ENCODE assay signal across 9 cellular contexts in genomic region chr5:124162782-124163532, GRCh38.
DNase-seq lines count a peak whose midpoint lies in the region; ATAC-seq and TF ChIP-seq lines count a peak whose summit lies in the region.
"Had no signal": no experiment of that assay in that cellular context is flagged by ENCODE, and none has a peak within 500 bp of the region (broad histone marks: within the 10 kb centered on the region; RNA-seq: fewer than 3 reads in every experiment).

No MANE protein-coding gene starts in this region.

- no peak for TF ChIP-seq CTCF in vagina (IDR thresholded peaks at IDR 0.05)

- DNase-seq in NCI-H774 (lab: John Stamatoyannopoulos, UW) (peak; percentile 61), pons (ENCODE audit: low spot score) (peak; percentile 93), RPMI8226 (no peak), SKM-1 treated with dmso at 0.1 percent for 144 hours (lab: John Stamatoyannopoulos, UW; ENCODE audit: unreplicated experiment) (no peak), vagina (ENCODE audit: extremely low spot score in 2 of 2) (no peak), dedifferentiated amniotic fluid mesenchymal stem cell (ENCODE audit: extremely low spot score) (no peak)
- DNase-seq: mesendoderm had no signal

- H3K4me1 ChIP-seq in endocrine pancreas (ENCODE audit: control insufficient read depth, insufficient read depth, low read length) (peaks cover 7% of the 10 kb centered on the region), vagina (no peaks in the 10 kb centered on the region)

- H3K9me3 ChIP-seq in endocrine pancreas (ENCODE audit: control insufficient read depth, low read length) (no peaks in the 10 kb centered on the region), vagina (no peaks in the 10 kb centered on the region)

- no peaks in the 10 kb centered on the region for H3K36me3 ChIP-seq in endocrine pancreas (ENCODE audit: control insufficient read depth, insufficient read depth, low read length)
- no peaks in the 10 kb centered on the region for H3K36me3 ChIP-seq in vagina

- intact Hi-C loops in vagina (cut with DNase I): no loop called here

- no peak for TF ChIP-seq POLR2A in vagina (IDR thresholded peaks at IDR 0.05)

- H3K9ac ChIP-seq in endocrine pancreas (ENCODE audit: control insufficient read depth, insufficient read depth, low read length): no peak overlapping the region

- H3K27ac ChIP-seq in vagina: no peak overlapping the region

- peak overlapping the region; percentile 59 for H3K4me3 ChIP-seq in endocrine pancreas (ENCODE audit: control insufficient read depth, insufficient read depth, low read length)
- H3K4me3 ChIP-seq in vagina: no peak overlapping the region

- ATAC-seq in GM19351 (IDR thresholded peaks at IDR 0.05; ENCODE audit: unreplicated experiment): peak; percentile 61

- no peaks in the 10 kb centered on the region for H3K27me3 ChIP-seq in endocrine pancreas (ENCODE audit: control insufficient read depth, insufficient read depth, low read length)
- H3K27me3 ChIP-seq in vagina: no peaks in the 10 kb centered on the region

Comparison
In these comparisons a context has a peak if more than half of its experiments do, and no peak if none do; other contexts are left out.
1. DNase-seq: peak in NCI-H774 (single experiment) and pons (single experiment); none in RPMI8226 (single experiment), SKM-1 treated with dmso at 0.1 percent for 144 hours (single experiment), vagina (0 of 2) and dedifferentiated amniotic fluid mesenchymal stem cell (single experiment).